ENCODE assay signal across 1 cellular context in genomic region chr18:21600526-21601410, GRCh38.
TF ChIP-seq lines count a peak whose summit lies in the region.

Gene ESCO1, minus strand, starts transcription at chr18:21600704. Its CDS starts 25,861 bp downstream, at chr18:21574843.

TF ChIP-seq in HepG2, 621 proteins besides CTCF, POLR2A, EP300 and RAD21 (continued from another document and continues in another):
- 0 out of 2 replicates have a peak, but pooled peaks have one; percentile 96 for TF ChIP-seq ZNF280B (CRISPR knock-in tag; IDR thresholded peaks at IDR 0.05; ENCODE audit: borderline replicate concordance)
- peak; percentile 93 for TF ChIP-seq RBFOX2 (IDR thresholded peaks at IDR 0.05; ENCODE audit: low read depth, low read length)
- TF ChIP-seq DBP (CRISPR knock-in tag; IDR thresholded peaks at IDR 0.05; ENCODE audit: not compliant biosample characterization), result peak; percentile 65
- peak; percentile 25; the same call in 1 of the 2 replicates for TF ChIP-seq ZBTB3 (CRISPR knock-in tag; IDR thresholded peaks at IDR 0.05; ENCODE audit: borderline replicate concordance, low read depth)
- TF ChIP-seq SRF (IDR thresholded peaks at IDR 0.05; ENCODE audit: low read depth, low read length), result no peak
- TF ChIP-seq ZNF691 (CRISPR knock-in tag; IDR thresholded peaks at IDR 0.05; ENCODE audit: borderline replicate concordance, low read depth), result peak; percentile 63; the same call in 1 of the 2 replicates
- TF ChIP-seq ZNF672 (CRISPR knock-in tag; IDR thresholded peaks at IDR 0.05), result 0 out of 2 replicates have a peak, but pooled peaks have one; percentile 32
- TF ChIP-seq TFDP2 (CRISPR knock-in tag; IDR thresholded peaks at IDR 0.05), result peak; percentile 91
- TF ChIP-seq FUBP1 (CRISPR knock-in tag; IDR thresholded peaks at IDR 0.05; ENCODE audit: borderline replicate concordance), result no peak
- TF ChIP-seq ZNF629 (CRISPR knock-in tag; conservative IDR thresholded peaks at IDR 0.05), result peak; percentile 29; the same call in 1 of the 2 replicates
- TF ChIP-seq ZNF850 (CRISPR knock-in tag; conservative IDR thresholded peaks at IDR 0.05), result peak; percentile 70; the same call in 1 of the 2 replicates
- peak; percentile 55 for TF ChIP-seq ZBED4 (CRISPR knock-in tag; IDR thresholded peaks at IDR 0.05; ENCODE audit: borderline replicate concordance)
- peak; percentile 85; the same call in 1 of the 2 replicates for TF ChIP-seq ZBTB2 (CRISPR knock-in tag; IDR thresholded peaks at IDR 0.05; ENCODE audit: low read depth)
- TF ChIP-seq ATRX (CRISPR knock-in tag; IDR thresholded peaks at IDR 0.05; ENCODE audit: borderline replicate concordance), result no peak
- peak; percentile 74 for TF ChIP-seq NR2C2 (CRISPR knock-in tag; IDR thresholded peaks at IDR 0.05; ENCODE audit: borderline replicate concordance)
- TF ChIP-seq ZNF660 (CRISPR knock-in tag; IDR thresholded peaks at IDR 0.05; ENCODE audit: borderline replicate concordance, low read depth), result no peak
- TF ChIP-seq RFXAP (CRISPR knock-in tag; IDR thresholded peaks at IDR 0.05; ENCODE audit: borderline replicate concordance), result peak; percentile 92
- TF ChIP-seq IRF9 (CRISPR knock-in tag; IDR thresholded peaks at IDR 0.05; ENCODE audit: borderline replicate concordance), result peak; percentile 97
- TF ChIP-seq DNMT1 (CRISPR knock-in tag; IDR thresholded peaks at IDR 0.05), result peak; percentile 87
- peak; percentile 1 for TF ChIP-seq ZEB1 (IDR thresholded peaks at IDR 0.05; ENCODE audit: insufficient replicate concordance, low read depth)
- peak; percentile 75; the same call in 1 of the 2 replicates for TF ChIP-seq BATF2 (CRISPR knock-in tag; IDR thresholded peaks at IDR 0.05)
- no peak for TF ChIP-seq ZFP62 (CRISPR knock-in tag; IDR thresholded peaks at IDR 0.05)
- TF ChIP-seq ZNF446 (CRISPR knock-in tag; IDR thresholded peaks at IDR 0.05), result 0 out of 2 replicates have a peak, but pooled peaks have one; percentile 53
- TF ChIP-seq HNF1B (CRISPR knock-in tag; IDR thresholded peaks at IDR 0.05), result peak; percentile 88; the same call in 1 of the 2 replicates
- peak; percentile 96 for TF ChIP-seq ZNF331 (CRISPR knock-in tag; IDR thresholded peaks at IDR 0.05)
- no peak for TF ChIP-seq ZNF75D (CRISPR knock-in tag; IDR thresholded peaks at IDR 0.05; ENCODE audit: borderline replicate concordance)
- peak; percentile 85; the same call in 1 of the 2 replicates for TF ChIP-seq ZNF232 (CRISPR knock-in tag; IDR thresholded peaks at IDR 0.05; ENCODE audit: borderline replicate concordance)
- TF ChIP-seq GFI1 (CRISPR knock-in tag; IDR thresholded peaks at IDR 0.05; ENCODE audit: borderline replicate concordance), result peak; percentile 89
- TF ChIP-seq NPAS2 (CRISPR knock-in tag; IDR thresholded peaks at IDR 0.05; ENCODE audit: borderline replicate concordance), result no peak
- no peak; the same call in 1 of the 2 replicates for TF ChIP-seq ZNF652 (CRISPR knock-in tag; IDR thresholded peaks at IDR 0.05; ENCODE audit: borderline replicate concordance, low read depth)
- peak; percentile 80 for TF ChIP-seq SKI (IDR thresholded peaks at IDR 0.05; ENCODE audit: partially characterized antibody)
- peak; percentile 83 for TF ChIP-seq ZKSCAN8 (CRISPR knock-in tag; IDR thresholded peaks at IDR 0.05; ENCODE audit: borderline replicate concordance)
- no peak for TF ChIP-seq ZNF549 (CRISPR knock-in tag; IDR thresholded peaks at IDR 0.05)
- TF ChIP-seq CBX1 (IDR thresholded peaks at IDR 0.05; ENCODE audit: low read depth), result peak; percentile 59
- no peak for TF ChIP-seq MAFK (conservative IDR thresholded peaks at IDR 0.05 in 1 of 2, IDR thresholded peaks at IDR 0.05 in 1 of 2; ENCODE audit: low read length in 2 of 2)
- TF ChIP-seq TOE1 (CRISPR knock-in tag; IDR thresholded peaks at IDR 0.05), result no peak; the same call in 1 of the 2 replicates
- peak; percentile 86 for TF ChIP-seq TFE3 (CRISPR knock-in tag; IDR thresholded peaks at IDR 0.05)
- TF ChIP-seq TBP (CRISPR knock-in tag; IDR thresholded peaks at IDR 0.05), result 0 out of 2 replicates have a peak, but pooled peaks have one; percentile 39
- peak; percentile 81; the same call in 1 of the 2 replicates for TF ChIP-seq ZNF780A (CRISPR knock-in tag; IDR thresholded peaks at IDR 0.05)
- no peak for TF ChIP-seq NFIB (CRISPR knock-in tag; IDR thresholded peaks at IDR 0.05; ENCODE audit: borderline replicate concordance)
- TF ChIP-seq TCF7L2 (IDR thresholded peaks at IDR 0.05; ENCODE audit: low read depth, low read length), result no peak
- TF ChIP-seq ATF7-NPFF (CRISPR knock-in tag; IDR thresholded peaks at IDR 0.05; ENCODE audit: low read depth), result peak; percentile 94; the same call in 1 of the 2 replicates
- no peak; the same call in 1 of the 2 replicates for TF ChIP-seq RFX3 (CRISPR knock-in tag; IDR thresholded peaks at IDR 0.05)
- TF ChIP-seq KDM4B (CRISPR knock-in tag; IDR thresholded peaks at IDR 0.05), result peak; percentile 80; the same call in 1 of the 2 replicates
- TF ChIP-seq ZNF766 (CRISPR knock-in tag; IDR thresholded peaks at IDR 0.05; ENCODE audit: borderline replicate concordance), result peak; percentile 84; the same call in 1 of the 2 replicates
- TF ChIP-seq ZNF335 (CRISPR knock-in tag; IDR thresholded peaks at IDR 0.05), result peak; percentile 63; the same call in 1 of the 2 replicates
- peak; percentile 85 for TF ChIP-seq TGIF2 (CRISPR knock-in tag; IDR thresholded peaks at IDR 0.05)
